8 cellular contexts compared by ENCODE assay signal in genomic region chr1:244049969-244050834, GRCh38. TPM values are rescaled to one million over a fixed set of nuclear protein-coding genes. Genes with fewer than 3 reads are reported as not detected.
DNase-seq lines count a peak whose midpoint lies in the region; ATAC-seq and TF ChIP-seq lines count a peak whose summit lies in the region.

No MANE protein-coding gene starts in this region.

- H2BK20ac ChIP-seq in H9 (ENCODE audit: low read depth, low read length, poor library complexity, severe bottlenecking), result no peak overlapping the region

- H3K27ac ChIP-seq in H9 (ENCODE audit: insufficient read length, low read depth, low read length), result no peak overlapping the region
- peak overlapping the region; percentile 95 for H3K27ac ChIP-seq in left ventricle myocardium inferior (replicated peaks)

- H3K23ac ChIP-seq in H9 (ENCODE audit: insufficient read length, low read depth, low read length), result no peak overlapping the region

- no peaks in the 10 kb centered on the region; the same call in 1 of the 2 replicates for H3K79me2 ChIP-seq in H9 (ENCODE audit: insufficient read depth, low read length)

- no peaks in the 10 kb centered on the region; a peak in 1 of 5 replicates for H3K9me3 Mint-ChIP-seq in H9
- no peaks in the 10 kb centered on the region for H3K9me3 Mint-ChIP-seq in activated CD8-positive, alpha-beta T cell treated with anti-CD3 and anti-CD28 coated beads for 36 hours

- no peak overlapping the region; the same call in 1 of the 2 replicates for H3K14ac ChIP-seq in H9 (ENCODE audit: insufficient read depth, low read length)

- no peaks in the 10 kb centered on the region for H4K20me1 ChIP-seq in H9 (ENCODE audit: control insufficient read depth, insufficient read depth, insufficient read length)

- in situ Hi-C loops in ACHN (cut with HindIII; ENCODE audit: low pct_ligation_motif_present, low pct_unique_long_range_greater_than_20kb, low sequenced_read_pairs), result no loop called here

- peak overlapping the region in 1 of 3 experiments; percentile 48; a peak in 1 of 7 replicates for H3K27ac Mint-ChIP-seq in H9
- H3K27ac Mint-ChIP-seq in activated CD8-positive, alpha-beta T cell treated with anti-CD3 and anti-CD28 coated beads for 36 hours, result peak overlapping the region; percentile 87

- TF ChIP-seq CTCF in H9 (conservative IDR thresholded peaks at IDR 0.05), result no peak
- no peak for TF ChIP-seq CTCF in activated CD8-positive, alpha-beta T cell treated with anti-CD3 and anti-CD28 coated beads for 36 hours (IDR thresholded peaks at IDR 0.05)
- TF ChIP-seq CTCF in left ventricle myocardium inferior (IDR thresholded peaks at IDR 0.05; ENCODE audit: borderline replicate concordance), result no peak

- peak overlapping the region; percentile 91 to 93 for H3K4me3 Mint-ChIP-seq in H9
- H3K4me3 Mint-ChIP-seq in activated CD8-positive, alpha-beta T cell treated with anti-CD3 and anti-CD28 coated beads for 36 hours, result peak overlapping the region; percentile 90

- H4K8ac ChIP-seq in H9 (replicated peaks; ENCODE audit: insufficient read length, low read depth, low read length), result no peak overlapping the region

- peaks cover 5% of the 10 kb centered on the region; the same call in 1 of the 2 replicates for H3K4me1 ChIP-seq in H9 (ENCODE audit: insufficient read depth, low read length)
- H3K4me1 ChIP-seq in left ventricle myocardium inferior, result peaks cover 59% of the 10 kb centered on the region
- peaks cover 30% of the 10 kb centered on the region for H3K4me1 ChIP-seq in skeletal muscle satellite cell (ENCODE audit: control insufficient read depth, insufficient read depth, low read length)

- H3K23me2 ChIP-seq in H9 (ENCODE audit: insufficient read length, low read depth, low read length, poor library complexity, severe bottlenecking), result peaks cover 20% of the 10 kb centered on the region

- H3K36me3 ChIP-seq in left ventricle myocardium inferior (peaks cover 12% of the 10 kb centered on the region), skeletal muscle satellite cell (ENCODE audit: insufficient read depth, low read length) (peaks cover 11% of the 10 kb centered on the region)

- DNase-seq in ACHN (peak; percentile 53), H9 (no peak), left ventricle myocardium inferior (no peak), sciatic nerve (ENCODE audit: low spot score) (no peak), DMS114 treated with DMSO at 0.1 percent for 48 hours (lab: John Stamatoyannopoulos, UW; ENCODE audit: unreplicated experiment) (no peak)
- peak; percentile 9 for DNase-seq in activated CD8-positive, alpha-beta T cell treated with anti-CD3 and anti-CD28 coated beads for 36 hours

- H2AK5ac ChIP-seq in H9 (ENCODE audit: insufficient read length, low read length), result no peak overlapping the region

- no peak for ATAC-seq in activated CD8-positive, alpha-beta T cell treated with anti-CD3 and anti-CD28 coated beads for 36 hours
- ATAC-seq in sciatic nerve, result no peak
- ATAC-seq in GM21723 (IDR thresholded peaks at IDR 0.05; ENCODE audit: unreplicated experiment), result no peak

- H3T11ph ChIP-seq in H9 (ENCODE audit: low read length), result no peak overlapping the region

- H3K79me1 ChIP-seq in H9 (ENCODE audit: insufficient read depth, low read depth, low read length, poor library complexity, severe bottlenecking), result peaks cover 10% of the 10 kb centered on the region

- intact Hi-C loops in activated CD8-positive, alpha-beta T cell treated with anti-CD3 and anti-CD28 coated beads for 36 hours (cut with micrococcal nuclease), result loop anchor here (5.0 to 10.0 kb wide), 2 partner anchors 195 to 222 kb away; partner anchors contain the start of gene AKT3
- intact Hi-C loops in left ventricle myocardium inferior (cut with micrococcal nuclease), result no loop called here
- intact Hi-C loops in sciatic nerve (cut with DNase I), result no loop called here

- H3K9me3 ChIP-seq in H9 (ENCODE audit: control insufficient read depth, low read depth, low read length) (no peaks in the 10 kb centered on the region), left ventricle myocardium inferior (replicated peaks) (no peaks in the 10 kb centered on the region), skeletal muscle satellite cell (replicated peaks; ENCODE audit: low read length) (no peaks in the 10 kb centered on the region)

- H3K18ac ChIP-seq in H9 (ENCODE audit: insufficient read length, low read depth, low read length), result no peak overlapping the region

- peaks cover 0 to 5% (median 0%) of the 10 kb centered on the region in 3 experiments; a peak in 3 of 7 replicates for H3K36me3 Mint-ChIP-seq in H9 (ENCODE audit: insufficient read depth in 1 of 3, low read depth in 3 of 3)
- no peaks in the 10 kb centered on the region for H3K36me3 Mint-ChIP-seq in activated CD8-positive, alpha-beta T cell treated with anti-CD3 and anti-CD28 coated beads for 36 hours (ENCODE audit: low read depth)

- H3K9ac ChIP-seq in H9 (ENCODE audit: extremely low read depth, insufficient read length, low read length), result peak overlapping the region; percentile 72
- H3K9ac ChIP-seq in skeletal muscle satellite cell (ENCODE audit: low read depth, low read length), result peak overlapping the region; percentile 67

- no peak overlapping the region for H3K4ac ChIP-seq in H9 (ENCODE audit: low read depth, low read length)

- H3K4me1 Mint-ChIP-seq in H9, result peaks cover 8 to 9% of the 10 kb centered on the region in 2 experiments
- H3K4me1 Mint-ChIP-seq in activated CD8-positive, alpha-beta T cell treated with anti-CD3 and anti-CD28 coated beads for 36 hours (ENCODE audit: low read depth), result peaks cover 40% of the 10 kb centered on the region

- H2BK12ac ChIP-seq in H9 (ENCODE audit: insufficient read length, low read depth, low read length), result no peak overlapping the region

- no peak overlapping the region for H2BK15ac ChIP-seq in H9 (ENCODE audit: low read depth, low read length)

- WGBS in H9 (ENCODE audit: extremely low coverage, insufficient read length, low lambda C conversion rate), result no CpG with 5 or more reads among the region's 22 CpGs

- no peak overlapping the region for H4K91ac ChIP-seq in H9 (ENCODE audit: insufficient read length, low read depth, low read length)

- H3K4me2 ChIP-seq in H9 (ENCODE audit: insufficient read depth, insufficient read length, low read length), result peak overlapping the region; percentile 96
- peak overlapping the region; percentile 87 for H3K4me2 ChIP-seq in skeletal muscle satellite cell (ENCODE audit: low read length)

- peaks cover 20% of the 10 kb centered on the region for H3K27me3 Mint-ChIP-seq in H9 (ENCODE audit: low read depth)
- no peaks in the 10 kb centered on the region for H3K27me3 Mint-ChIP-seq in activated CD8-positive, alpha-beta T cell treated with anti-CD3 and anti-CD28 coated beads for 36 hours

- POLR2A ChIA-PET in activated CD8-positive, alpha-beta T cell treated with anti-CD3 and anti-CD28 coated beads for 36 hours (lab: Charles Lee), result no interaction called here

- H3K56ac ChIP-seq in H9 (ENCODE audit: insufficient read length, low read depth, low read length), result no peak overlapping the region

- no peak overlapping the region for H2BK5ac ChIP-seq in H9 (ENCODE audit: insufficient read length, low read length)

- H3K27me3 ChIP-seq in H9 (ENCODE audit: insufficient read depth, low read length) (peaks cover 5% of the 10 kb centered on the region; the same call in 1 of the 2 replicates), left ventricle myocardium inferior (ENCODE audit: low read depth) (no peaks in the 10 kb centered on the region), skeletal muscle satellite cell (ENCODE audit: control insufficient read depth, insufficient read depth, low read length) (no peaks in the 10 kb centered on the region)

- H4K5ac ChIP-seq in H9 (ENCODE audit: insufficient read length, low read depth, low read length), result no peak overlapping the region

- no peak overlapping the region for H2BK120ac ChIP-seq in H9 (ENCODE audit: low read depth, low read length, poor library complexity, severe bottlenecking)

- H2AFZ ChIP-seq in H9 (ENCODE audit: low read length), result no peak overlapping the region

- H3K4me3 ChIP-seq in left ventricle myocardium inferior, result peak overlapping the region; percentile 96
- H3K4me3 ChIP-seq in skeletal muscle satellite cell (ENCODE audit: low read length), result peak overlapping the region; percentile 73

- CTCF ChIA-PET in activated CD8-positive, alpha-beta T cell treated with anti-CD3 and anti-CD28 coated beads for 36 hours (lab: Charles Lee), result no interaction called here

RNA-seq across cellular contexts. Expression of gene ZBTB18, which starts 0.9 kb away (rescaled TPM):
- 11.9 and 12.1 TPM in 2 replicates for total RNA-seq in H9 (2021)
- total RNA-seq in activated CD8-positive, alpha-beta T cell treated with anti-CD3 and anti-CD28 coated beads for 36 hours, result 1 to 10 TPM; 8.2 TPM
- total RNA-seq in left ventricle myocardium inferior, result 29.9 TPM
- total RNA-seq in skeletal muscle satellite cell (2012; rRNA removed), result 3.0 and 6.6 TPM in 2 replicates
- 13.4 TPM for total RNA-seq in sciatic nerve

Comparison
In these comparisons a context has a peak if more than half of its experiments do, and no peak if none do; other contexts are left out.
1. DNase-seq: peak in ACHN (single experiment) and activated CD8-positive, alpha-beta T cell treated with anti-CD3 and anti-CD28 coated beads for 36 hours (single experiment); none in H9 (single experiment), left ventricle myocardium inferior (single experiment), sciatic nerve (single experiment) and DMS114 treated with DMSO at 0.1 percent for 48 hours (single experiment).